ENCODE assay signal across 10 cellular contexts in genomic region chr3:34012102-34012461, GRCh38.
DNase-seq lines count a peak whose midpoint lies in the region; ATAC-seq, FAIRE-seq and TF ChIP-seq lines count a peak whose summit lies in the region.
"Had no signal": no experiment of that assay in that cellular context is flagged by ENCODE, and none has a peak within 500 bp of the region (broad histone marks: within the 10 kb centered on the region; RNA-seq: fewer than 3 reads in every experiment).

No MANE protein-coding gene starts in this region.

- in situ Hi-C loops in transverse colon (cut with MboI; ENCODE audit: low pct_ligation_motif_present in 1 of 4, low pct_unique_long_range_greater_than_20kb in 1 of 4, low sequenced_read_pairs in 3 of 4): no loop called here

- H3K9me3 ChIP-seq in SJSA1 (replicated peaks): no peaks in the 10 kb centered on the region
- no peaks in the 10 kb centered on the region for H3K9me3 ChIP-seq in transverse colon

- no peak for TF ChIP-seq EP300 in transverse colon (IDR thresholded peaks at IDR 0.05; ENCODE audit: low read depth)

- 29 to 45% methylated on average over 2 of the region's 2 CpGs for WGBS in transverse colon (ENCODE audit: low coverage in 1 of 2), 2 donors

- no peak for TF ChIP-seq CTCF in foreskin fibroblast (IDR thresholded peaks at IDR 0.05; ENCODE audit: low read depth, low read length)
- TF ChIP-seq CTCF in transverse colon (IDR thresholded peaks at IDR 0.05): no peak

- peak overlapping the region; percentile 72 for H3K27ac ChIP-seq in SJSA1
- no peak overlapping the region for H3K27ac ChIP-seq in transverse colon

- peaks cover 47% of the 10 kb centered on the region for H3K4me1 ChIP-seq in SJSA1 (replicated peaks)
- peaks cover 0 to 6% (median 0%) of the 10 kb centered on the region in 4 donors for H3K4me1 ChIP-seq in transverse colon

- H3K27me3 ChIP-seq in SJSA1 (replicated peaks) (no peaks in the 10 kb centered on the region), transverse colon (no peaks in the 10 kb centered on the region)

- FAIRE-seq in urothelium cell line (lab: Jason Lieb, UNC): peak; percentile 81

- ATAC-seq in GM18505 (IDR thresholded peaks at IDR 0.05; ENCODE audit: unreplicated experiment): no peak
- ATAC-seq: CD8-positive, alpha-beta T cell had no signal

- DNase-seq in SIG-M5 treated with dmso at 0.1 percent for 504 hours (lab: John Stamatoyannopoulos, UW; ENCODE audit: unreplicated experiment) (peak; percentile 46), SIG-M5 (lab: John Stamatoyannopoulos, UW) (no peak), SJSA1 (ENCODE audit: low read depth in 1 of 2, low spot score in 2 of 2) (peak; percentile 80 to 92), foreskin fibroblast (peak; percentile 97), urothelium cell line (ENCODE audit: low spot score) (peak; percentile 83), transverse colon (no peak)
- no peak for DNase-seq in activated naive CD4-positive, alpha-beta T cell treated with anti-CD3 and anti-CD28 coated beads, Interleukin-2, amount 50 U/mL, for 16 hours
- DNase-seq: activated T-cell treated with anti-CD3 and anti-CD28 coated beads, Interleukin-2, amount 50 U/mL, for 1 hour; CD8-positive, alpha-beta T cell had no signal

- H3K4me3 ChIP-seq in SJSA1 (no peak overlapping the region), foreskin fibroblast (ENCODE audit: low read depth in 1 of 2, low read length in 2 of 2) (no peak overlapping the region), transverse colon (no peak overlapping the region)

- no peaks in the 10 kb centered on the region for H3K36me3 ChIP-seq in SJSA1
- H3K36me3 ChIP-seq in transverse colon: no peaks in the 10 kb centered on the region

- no peak for TF ChIP-seq POLR2A in transverse colon (IDR thresholded peaks at IDR 0.05)
- TF ChIP-seq POLR2A in GM18505 (IDR thresholded peaks at IDR 0.05; ENCODE audit: borderline replicate concordance, extremely low read depth, insufficient read depth, insufficient read length): no peak

- intact Hi-C loops in transverse colon (cut with DNase I; ENCODE audit: low total_unique reads): no loop called here

Comparison
In these comparisons a context has a peak if more than half of its experiments do, and no peak if none do; other contexts are left out.
1. DNase-seq: peak in SIG-M5 treated with dmso at 0.1 percent for 504 hours (single experiment), SJSA1 (2 of 2), foreskin fibroblast (2 of 2) and urothelium cell line (single experiment); none in SIG-M5 (single experiment), activated naive CD4-positive, alpha-beta T cell treated with anti-CD3 and anti-CD28 coated beads, Interleukin-2, amount 50 U/mL, for 16 hours (single experiment) and transverse colon (single experiment).